ENCODE assay signal across 31 cellular contexts in genomic region chr1:202397256-202397655, GRCh38.
"Had no signal": no experiment of that assay in that cellular context is flagged by ENCODE, and none has a peak within 500 bp of the region (broad histone marks: within the 10 kb centered on the region; RNA-seq: fewer than 3 reads in every experiment).

No MANE protein-coding gene starts in this region.

- H3K4me3 ChIP-seq: Peyer's patch, SJSA1 had no signal

- H3K9me3 Mint-ChIP-seq: activated naive CD4-positive, alpha-beta T cell treated with anti-CD3 and anti-CD28 coated beads, Interleukin-2, amount 50 U/mL, for 24 hours; activated T-helper 1 cell treated with anti-CD3 and anti-CD28 coated beads, Interleukin-12 subunit alpha, Interleukin-12 subunit beta, Interleukin-2, Interleukin-4 antibody, amounts not matched to agents 30 ng/mL and 10 ng/mL and 1 ng/mL, durations not matched to agents 14 hours and 24 hours and 36 hours; brain; IgD-negative memory B cell; T-helper 2 cell treated with Interferon-gamma antibody and Interleukin-4, amounts not matched to agents 5 μg/mL and 100 μg/mL, for 36 hours had no signal

- H3K27ac Mint-ChIP-seq: activated CD8-positive, alpha-beta T cell treated with anti-CD3 and anti-CD28 coated beads, Interleukin-2, amount 10 ng/mL, durations not matched to agents 7 days and 5 days; activated naive CD4-positive, alpha-beta T cell treated with anti-CD3 and anti-CD28 coated beads, Interleukin-2, amount 50 U/mL, for 24 hours; activated T-helper 1 cell treated with anti-CD3 and anti-CD28 coated beads, Interleukin-12 subunit alpha, Interleukin-12 subunit beta, Interleukin-2, Interleukin-4 antibody, amounts not matched to agents 30 ng/mL and 10 ng/mL and 1 ng/mL, durations not matched to agents 14 hours and 24 hours and 36 hours; IgD-negative memory B cell; T-helper 2 cell treated with Interferon-gamma antibody and Interleukin-4, amounts not matched to agents 5 μg/mL and 100 μg/mL, for 36 hours had no signal

- H3K27me3 Mint-ChIP-seq: activated naive CD4-positive, alpha-beta T cell treated with anti-CD3 and anti-CD28 coated beads, Interleukin-2, amount 50 U/mL, for 24 hours; brain; IgD-negative memory B cell had no signal

- ATAC-seq: activated CD8-positive, alpha-beta T cell treated with anti-CD3 and anti-CD28 coated beads, Interleukin-2, amount 10 ng/mL, durations not matched to agents 7 days and 5 days; SK-N-SH treated with all-trans-retinoic acid at 6 μM for 48 hours had no signal

- DNase-seq: activated CD4-positive, alpha-beta T cell treated with anti-CD3 and anti-CD28 coated beads for 48 hours; activated CD4-positive, alpha-beta T cell treated with anti-CD3 and anti-CD28 coated beads, Interleukin-2, amount 50 U/mL, for 4 hours; activated CD4-positive, CD25-positive, alpha-beta regulatory T cell treated with anti-CD3 and anti-CD28 coated beads, Interleukin-2, amount 50 U/mL, for 72 hours; activated CD8-positive, alpha-beta memory T cell treated with anti-CD3 and anti-CD28 coated beads, Interleukin-2, amount 50 U/mL, for 48 hours; activated CD8-positive, alpha-beta T cell treated with anti-CD3 and anti-CD28 coated beads, Interleukin-2, amount 10 ng/mL, durations not matched to agents 7 days and 5 days; activated effector memory CD4-positive, alpha-beta T cell treated with Interleukin-2 at 50 U/mL for 16 hours; activated naive CD4-positive, alpha-beta T cell; activated T-cell treated with anti-CD3 and anti-CD28 coated beads, Interleukin-2, amount 50 U/mL, for 1 hour; aorta; KG1; NCI-H1092 treated with DMSO at 0.1 percent for 48 hours; NCI-H1417 treated with DMSO at 0.1 percent for 48 hours; NCI-H1694; NCI-H2029; NCI-H2107; NCI-H2171 treated with DMSO at 0.1 percent for 48 hours; NCI-H226; NCI-H510A; NCI-H526 treated with DMSO at 0.1 percent for 48 hours; NK-92 treated with Interleukin-12 subunit alpha and Interleukin-12 subunit beta, amount 100 ng/mL, for 24 hours; Peyer's patch; SHP77; SW 1271 had no signal

- H3K9me3 ChIP-seq: Peyer's patch, SJSA1 had no signal

- H3K27me3 ChIP-seq: Peyer's patch, SJSA1 had no signal

- H3K27ac ChIP-seq: Peyer's patch, RWPE1, SJSA1 had no signal

- H3K4me3 Mint-ChIP-seq: activated CD8-positive, alpha-beta T cell treated with anti-CD3 and anti-CD28 coated beads, Interleukin-2, amount 10 ng/mL, durations not matched to agents 7 days and 5 days; activated naive CD4-positive, alpha-beta T cell treated with anti-CD3 and anti-CD28 coated beads, Interleukin-2, amount 50 U/mL, for 24 hours; activated T-helper 1 cell treated with anti-CD3 and anti-CD28 coated beads, Interleukin-12 subunit alpha, Interleukin-12 subunit beta, Interleukin-2, Interleukin-4 antibody, amounts not matched to agents 30 ng/mL and 10 ng/mL and 1 ng/mL, durations not matched to agents 14 hours and 24 hours and 36 hours; T-helper 2 cell treated with Interferon-gamma antibody and Interleukin-4, amounts not matched to agents 5 μg/mL and 100 μg/mL, for 36 hours had no signal

- H3K36me3 Mint-ChIP-seq: activated naive CD4-positive, alpha-beta T cell treated with anti-CD3 and anti-CD28 coated beads, Interleukin-2, amount 50 U/mL, for 24 hours; brain had no signal

- H3K36me3 ChIP-seq: Peyer's patch, SJSA1 had no signal

- H3K4me1 ChIP-seq: Peyer's patch, SJSA1 had no signal
